In the genomic region with DNA sequence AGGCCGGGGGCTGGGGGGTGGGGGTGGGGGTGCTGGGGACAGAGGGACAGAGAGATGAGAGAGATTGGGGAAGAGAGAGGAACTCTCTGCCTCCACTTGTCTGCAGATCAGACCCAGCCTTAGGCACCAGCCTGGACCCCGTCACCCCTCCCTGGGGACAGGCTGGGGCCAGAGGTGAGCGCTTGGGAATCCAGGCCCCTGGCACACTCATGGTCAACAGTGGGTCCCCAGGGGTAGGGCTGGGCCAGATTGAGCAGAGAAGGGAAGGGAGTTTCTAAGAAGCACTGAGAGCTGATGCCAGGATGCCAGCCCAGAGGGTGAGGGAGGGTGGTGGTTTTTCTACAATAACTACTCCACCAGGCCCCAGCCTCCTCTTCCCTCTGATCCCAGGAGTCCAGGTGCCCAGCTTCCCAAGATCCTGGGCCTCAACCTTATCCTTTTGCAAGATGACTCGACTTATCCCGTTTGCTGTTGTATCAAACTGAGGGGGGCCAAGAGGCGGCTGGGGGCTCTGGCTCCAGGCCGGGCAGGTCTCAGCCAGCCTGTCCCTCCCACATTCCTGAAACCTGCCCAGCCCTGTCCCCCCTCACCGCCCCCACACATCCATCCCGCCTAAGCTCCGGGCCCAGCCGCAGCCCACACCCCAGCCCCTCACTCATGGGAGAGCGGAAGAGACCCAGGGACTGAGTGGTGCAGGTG, we compare ENCODE assay signal across 14 cellular contexts. TPM values are rescaled to one million over a fixed set of nuclear protein-coding genes. Genes with fewer than 3 reads are reported as not detected.
A peak's percentile ranks its signal among the peaks of the same experiment; 100 is the strongest.
DNase-seq lines count a peak whose midpoint lies in the region; ATAC-seq and TF ChIP-seq lines count a peak whose summit lies in the region.
"Had no signal": no experiment of that assay in that cellular context is flagged by ENCODE, and none has a peak within 500 bp of the region (broad histone marks: within the 10 kb centered on the region; RNA-seq: fewer than 3 reads in every experiment).

No MANE protein-coding gene starts in this region.

- H3K36me3 ChIP-seq in H7 (replicated peaks; ENCODE audit: control insufficient read depth, insufficient read depth, low read length) (peaks cover 12% of the 10 kb centered on the region), mammary epithelial cell (ENCODE audit: insufficient read depth, low read length) (peaks cover 3% of the 10 kb centered on the region), left lung (peaks cover 0 to 21% of the 10 kb centered on the region in 2 donors), thoracic aorta (peaks cover 21% of the 10 kb centered on the region)

- H3K4me1 ChIP-seq in mammary epithelial cell (ENCODE audit: insufficient read depth, low read length) (peaks cover 40% of the 10 kb centered on the region), left lung (peaks cover 14 to 25% of the 10 kb centered on the region in 2 donors), thoracic aorta (ENCODE audit: control insufficient read depth in 1 of 2, low read depth in 2 of 2) (peaks cover 13 to 47% of the 10 kb centered on the region in 2 donors)

- intact Hi-C loops in mammary epithelial cell (cut with micrococcal nuclease): loop anchor here (10.0 kb wide), 1 partner anchor 85 kb away; a partner anchor contains a TSS
- intact Hi-C loops in left lung (cut with DNase I): no loop called here

- dilution Hi-C loops in mammary epithelial cell (cut with HindIII; ENCODE audit: low sequenced_read_pairs): loop anchor here (5.0 kb wide), 2 partner anchors 87 to 93 kb away; no protein-coding TSS in a partner anchor

- TF ChIP-seq CTCF in mammary epithelial cell (conservative IDR thresholded peaks at IDR 0.05 in 1 of 2, IDR thresholded peaks at IDR 0.05 in 1 of 2; ENCODE audit: extremely low read depth in 1 of 2, insufficient read depth in 1 of 2, low read depth in 1 of 2, low read length in 2 of 2): no peak
- no peak for TF ChIP-seq CTCF in left lung (IDR thresholded peaks at IDR 0.05)
- no peak for TF ChIP-seq CTCF in thoracic aorta (IDR thresholded peaks at IDR 0.05)

- H3K79me2 ChIP-seq in mammary epithelial cell (ENCODE audit: insufficient read depth, low read length): peaks cover 13% of the 10 kb centered on the region

- H4K20me1 ChIP-seq in mammary epithelial cell (ENCODE audit: insufficient read depth, low read length): peaks cover 1% of the 10 kb centered on the region

- H3K4me2 ChIP-seq in mammary epithelial cell (ENCODE audit: insufficient read depth, low read depth, low read length): peak overlapping the region; percentile 90

- H3K4me3 ChIP-seq in H7 (ENCODE audit: insufficient read depth, low read depth, low read length) (no peak overlapping the region), mammary epithelial cell (replicated peaks in 1 of 3; ENCODE audit: insufficient read depth in 1 of 3, low read depth in 2 of 3, low read length in 3 of 3) (peak overlapping the region; percentile 28 to 73 (median 60)), left lung (peak overlapping the region; percentile 50 to 54), thoracic aorta (peak overlapping the region; percentile 92)

- WGBS in mammary epithelial cell (ENCODE audit: low coverage, missing lambda C conversion rate): 7% methylated on average over 2 of the region's 12 CpGs

- no peak overlapping the region for H3K27ac ChIP-seq in mammary epithelial cell (ENCODE audit: insufficient read depth, low read depth, low read length)
- H3K27ac ChIP-seq in left lung: no peak overlapping the region
- H3K27ac ChIP-seq in thoracic aorta: peak overlapping the region; percentile 33 to 63

- H3K27me3 ChIP-seq in H7 (ENCODE audit: control insufficient read depth, insufficient read depth, low read length) (peaks cover 7% of the 10 kb centered on the region), mammary epithelial cell (ENCODE audit: insufficient read depth, low read length) (no peaks in the 10 kb centered on the region), left lung (peaks cover 0 to 17% of the 10 kb centered on the region in 2 donors), thoracic aorta (replicated peaks; ENCODE audit: insufficient read depth) (no peaks in the 10 kb centered on the region)

- peak overlapping the region; percentile 47 for H3K9ac ChIP-seq in mammary epithelial cell (ENCODE audit: insufficient read depth, low read length)

- no TSS peak for BruUV-seq in mammary epithelial cell (replicated peaks; lab: Mats Ljungman, UMichigan)

- DNase-seq in H7 (peak; percentile 71), mammary epithelial cell (peak; percentile 27), left lung (no peak), thoracic aorta (ENCODE audit: low spot score) (no peak), NCI-H524 treated with DMSO at 0.1 percent for 48 hours (lab: John Stamatoyannopoulos, UW) (no peak)
- DNase-seq: activated naive CD8-positive, alpha-beta T cell treated with anti-CD3 and anti-CD28 coated beads, Interleukin-2, amount 50 U/mL, for 24 hours; CD8-positive, alpha-beta T cell; glutamatergic neuron; midbrain; NCI-H2029; stimulated activated naive CD8-positive, alpha-beta T cell treated with anti-CD3 and anti-CD28 coated beads, Interleukin-15, Interleukin-2, amounts not matched to agents 100 U/mL and 50 U/mL, for 24 hours had no signal

- ATAC-seq in left lung (no peak), thoracic aorta (ENCODE audit: insufficient number of reproducible peaks, low FRiP score, low read depth) (no peak), HG02885 (IDR thresholded peaks at IDR 0.05; ENCODE audit: poor library complexity, unreplicated experiment) (no peak), HG02623 (IDR thresholded peaks at IDR 0.05; ENCODE audit: unreplicated experiment) (no peak), HG03342 (IDR thresholded peaks at IDR 0.05; ENCODE audit: unreplicated experiment) (no peak)
- ATAC-seq: activated naive CD8-positive, alpha-beta T cell treated with anti-CD3 and anti-CD28 coated beads, Interleukin-2, amount 50 U/mL, for 24 hours; CD8-positive, alpha-beta T cell; stimulated activated naive CD8-positive, alpha-beta T cell treated with anti-CD3 and anti-CD28 coated beads, Interleukin-15, Interleukin-2, amounts not matched to agents 100 U/mL and 50 U/mL, for 24 hours had no signal

- CTCF ChIA-PET in mammary epithelial cell (lab: Charles Lee; ENCODE audit: low non-redundant PET): interaction anchor here (0.6 kb wide), 2 partner anchors 31 to 36 kb away, joined by 8 to 16 read pairs; a partner anchor contains a TSS

- H3K9me3 ChIP-seq in mammary epithelial cell (replicated peaks; ENCODE audit: insufficient read depth, low read length) (no peaks in the 10 kb centered on the region), left lung (no peaks in the 10 kb centered on the region), thoracic aorta (no peaks in the 10 kb centered on the region)

- in situ Hi-C loops in mammary epithelial cell (cut with MboI; ENCODE audit: low sequenced_read_pairs in 2 of 2): no loop called here

- H2AFZ ChIP-seq in mammary epithelial cell (ENCODE audit: low read depth, low read length): peak overlapping the region; percentile 10

RNA-seq across cellular contexts. Expression of a gene that starts 1.1 kb away (rescaled TPM):
- 23.9 and 24.2 TPM in 2 replicates for total RNA-seq in H7 (2014; rRNA removed; shearing (Covaris generic))
- total RNA-seq in mammary epithelial cell (100 to 1,000 TPM; 114 to 120 TPM), left lung (100 to 1,000 TPM; 110 to 389 TPM), thoracic aorta (100 to 1,000 TPM in 1 of 2 donors, 10 to 100 TPM in 1; 77.7 to 178 TPM)
- 45.1 TPM for polyA plus RNA-seq in mammary epithelial cell
- polyA minus RNA-seq in mammary epithelial cell: 51.0 TPM
- total RNA-seq: CD8-positive, alpha-beta T cell had no signal

RNA-seq across cellular contexts. Expression of a gene that starts 32.3 kb away (rescaled TPM):
- total RNA-seq in H7 (2014; rRNA removed; shearing (Covaris generic)): 15.3 and 16.3 TPM in 2 replicates
- total RNA-seq in mammary epithelial cell (10 to 100 TPM; 51.2 to 76.7 TPM), left lung (1 to 10 TPM; 5.2 to 6.1 TPM), thoracic aorta (under 1 TPM in 1 of 2 donors, not detected in 1; 0.42 TPM)
- polyA plus RNA-seq in mammary epithelial cell: 39.4 TPM
- polyA minus RNA-seq in mammary epithelial cell: 48.2 TPM
- total RNA-seq: CD8-positive, alpha-beta T cell had no signal

RNA-seq across cellular contexts. Expression of a gene that starts 36.1 kb away (rescaled TPM):
- 152 and 207 TPM in 2 replicates for total RNA-seq in H7 (2014; rRNA removed; shearing (Covaris generic))
- total RNA-seq in mammary epithelial cell: 10 to 100 TPM; 51.0 to 74.5 TPM
- 48.6 TPM for polyA plus RNA-seq in mammary epithelial cell
- 66.6 TPM for polyA minus RNA-seq in mammary epithelial cell
- total RNA-seq in left lung: 100 to 1,000 TPM in 1 of 2 donors, 10 to 100 TPM in 1; 86.7 to 145 TPM
- total RNA-seq in thoracic aorta: 10 to 100 TPM; 61.7 to 84.3 TPM

Comparison
In these comparisons a context has a peak if more than half of its experiments do, and no peak if none do; other contexts are left out.
1. DNase-seq: peak in H7 (single experiment) and mammary epithelial cell (single experiment); none in left lung (0 of 2), thoracic aorta (single experiment) and NCI-H524 treated with DMSO at 0.1 percent for 48 hours (single experiment).
2. H3K27ac ChIP-seq: peak in thoracic aorta (2 of 2); none in mammary epithelial cell (single experiment) and left lung (0 of 2).
3. RNA of a gene that starts 32.3 kb away (total RNA-seq): 51.2 to 76.7 TPM in mammary epithelial cell, 15.3 to 16.3 TPM in H7 and 5.2 to 6.1 TPM in left lung; 0.42 TPM in thoracic aorta; every median in the first group is over 4 times any median in the second.